ENCODE assay signal across 1 cellular context in the genomic region with DNA sequence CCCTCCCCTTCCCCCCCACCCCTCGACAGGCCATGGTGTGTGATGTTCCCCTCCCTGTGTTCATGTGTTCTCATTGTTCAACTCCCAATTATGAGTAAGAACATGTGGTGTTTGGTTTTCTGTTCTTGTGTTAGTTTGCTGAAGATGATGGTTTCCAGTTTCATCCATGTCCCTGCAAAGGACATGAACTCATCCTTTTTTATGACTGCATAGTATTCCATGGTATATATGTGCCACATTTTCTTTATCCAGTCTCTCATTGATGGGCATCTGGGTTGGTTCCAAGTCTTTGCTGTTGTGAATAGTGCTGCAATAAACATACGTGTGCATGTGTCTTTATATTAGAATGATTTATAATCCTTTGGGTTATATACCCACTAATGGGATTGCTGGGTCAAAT. TPM values are rescaled to one million over a fixed set of nuclear protein-coding genes. Genes with fewer than 3 reads are reported as not detected.
"Had no signal": no experiment of that assay in that cellular context is flagged by ENCODE, and none has a peak within 500 bp of the region (broad histone marks: within the 10 kb centered on the region; RNA-seq: fewer than 3 reads in every experiment).

No MANE protein-coding gene starts in this region.

RNA-seq across cellular contexts. Expression of a gene that starts 38.4 kb away (rescaled TPM):
- total RNA-seq: activated CD4-positive, alpha-beta T cell treated with anti-CD3 and anti-CD28 coated beads, Interleukin-2, amount 10 ng/mL, durations not matched to agents 24 days and 14 days had no signal
